Comparison of ENCODE assay signal across 25 cellular contexts in genomic region chr5:174642816-174643405, GRCh38.
DNase-seq lines count a peak whose midpoint lies in the region; ATAC-seq and TF ChIP-seq lines count a peak whose summit lies in the region.
"Had no signal": no experiment of that assay in that cellular context is flagged by ENCODE, and none has a peak within 500 bp of the region (broad histone marks: within the 10 kb centered on the region; RNA-seq: fewer than 3 reads in every experiment).

No MANE protein-coding gene starts in this region.

- H3K36me3 Mint-ChIP-seq in endothelial cell (ENCODE audit: low read depth, unreplicated experiment) = no peaks in the 10 kb centered on the region
- H3K36me3 Mint-ChIP-seq: CD8-positive, alpha-beta T cell had no signal

- ATAC-seq in GM19455 (IDR thresholded peaks at IDR 0.05; ENCODE audit: unreplicated experiment) = no peak
- ATAC-seq in HG02763 (IDR thresholded peaks at IDR 0.05; ENCODE audit: unreplicated experiment) = no peak
- ATAC-seq: CD8-positive, alpha-beta T cell; HepG2; K562 had no signal

- no peak overlapping the region for H2BK15ac ChIP-seq in mesendoderm (replicated peaks; ENCODE audit: low read depth)

- no peak overlapping the region for H4K8ac ChIP-seq in mesendoderm (ENCODE audit: low read depth, low read length)

- no peak overlapping the region for H2BK120ac ChIP-seq in mesendoderm (ENCODE audit: low read depth, low read length)

- H3K4me3 ChIP-seq in mesendoderm (ENCODE audit: low read length) = no peak overlapping the region
- H3K4me3 ChIP-seq: K562 had no signal

- no peaks in the 10 kb centered on the region for H3K79me1 ChIP-seq in mesendoderm (ENCODE audit: low read length)

- no peak overlapping the region for H2AK5ac ChIP-seq in mesendoderm (ENCODE audit: low read length)

- no peaks in the 10 kb centered on the region for H3K27me3 Mint-ChIP-seq in endothelial cell (ENCODE audit: unreplicated experiment)

- no peak overlapping the region for H3K56ac ChIP-seq in mesendoderm (ENCODE audit: low read length)

- peaks cover 5% of the 10 kb centered on the region for H3K9me3 Mint-ChIP-seq in endothelial cell (ENCODE audit: unreplicated experiment)

- no peak overlapping the region for H3K23ac ChIP-seq in mesendoderm (ENCODE audit: low read length)

- H3K9ac ChIP-seq in mesendoderm (ENCODE audit: low read length) = no peak overlapping the region

- H4K5ac ChIP-seq in mesendoderm (ENCODE audit: low read length) = no peak overlapping the region

- no CpG with 5 or more reads among the region's 4 CpGs for WGBS in mesendoderm (ENCODE audit: extremely low coverage, insufficient coverage, low lambda C conversion rate)

- no peaks in the 10 kb centered on the region for H3K27me3 ChIP-seq in mesendoderm (ENCODE audit: insufficient read depth, low read length, poor library complexity)

- no peak for TF ChIP-seq CTCF in endothelial cell (IDR thresholded peaks at IDR 0.05; ENCODE audit: unreplicated experiment)

- H3K4ac ChIP-seq in mesendoderm (ENCODE audit: low read depth, low read length) = no peak overlapping the region

- no peak overlapping the region for H2BK5ac ChIP-seq in mesendoderm (ENCODE audit: low read length)

- H3K4me1 ChIP-seq in mesendoderm (ENCODE audit: control insufficient read depth, low read depth, low read length) = peaks cover 5% of the 10 kb centered on the region

- DNase-seq in SIG-M5 treated with dmso at 0.1 percent for 504 hours (lab: John Stamatoyannopoulos, UW; ENCODE audit: unreplicated experiment) (peak; percentile 31), SIG-M5 (lab: John Stamatoyannopoulos, UW) (no peak), LoVo (ENCODE audit: low spot score) (peak; percentile 11), mesendoderm (peak; percentile 46), endothelial cell (ENCODE audit: low spot score) (no peak), KG1 (lab: John Stamatoyannopoulos, UW) (no peak)
- DNase-seq: AML-193; C1 segment of cervical spinal cord; CD8-positive, alpha-beta T cell; DMS53; EL; GF-D8; H7; NCI-H1105; NCI-H146; NCI-H2029; NCI-H2227 treated with DMSO at 0.1 percent for 48 hours; NCI-H524; NCI-H774; NK-92 treated with Interleukin-12 subunit alpha and Interleukin-12 subunit beta, amount 100 ng/mL, for 24 hours had no signal

- H3K27ac ChIP-seq in mesendoderm (ENCODE audit: low read depth, low read length) = no peak overlapping the region
- H3K27ac ChIP-seq: 22Rv1 had no signal

- no peak overlapping the region for H3K4me3 Mint-ChIP-seq in endothelial cell (ENCODE audit: unreplicated experiment)
- H3K4me3 Mint-ChIP-seq: CD8-positive, alpha-beta T cell had no signal

- H3K4me1 Mint-ChIP-seq in endothelial cell (ENCODE audit: unreplicated experiment) = no peaks in the 10 kb centered on the region

- H3K79me2 ChIP-seq in mesendoderm (ENCODE audit: control insufficient read depth, insufficient read depth, low read length) = no peaks in the 10 kb centered on the region

- no peak overlapping the region for H3K4me2 ChIP-seq in mesendoderm (ENCODE audit: low read length)

- no peak overlapping the region for H3K27ac Mint-ChIP-seq in endothelial cell (ENCODE audit: unreplicated experiment)
- H3K27ac Mint-ChIP-seq: CD8-positive, alpha-beta T cell had no signal

- H3K18ac ChIP-seq in mesendoderm (ENCODE audit: low read length) = no peak overlapping the region

- no peaks in the 10 kb centered on the region for H3K36me3 ChIP-seq in mesendoderm (ENCODE audit: control insufficient read depth, insufficient read depth, low read length)

Comparison
In these comparisons a context has a peak if more than half of its experiments do, and no peak if none do; other contexts are left out.
1. DNase-seq: peak in SIG-M5 treated with dmso at 0.1 percent for 504 hours (single experiment), LoVo (single experiment) and mesendoderm (single experiment); none in SIG-M5 (single experiment), endothelial cell (single experiment) and KG1 (single experiment).